Comparison of ENCODE assay signal across 16 cellular contexts in genomic region chr10:101618871-101619270, GRCh38. TPM values are rescaled to one million over a fixed set of nuclear protein-coding genes. Genes with fewer than 3 reads are reported as not detected.
DNase-seq lines count a peak whose midpoint lies in the region; ATAC-seq and TF ChIP-seq lines count a peak whose summit lies in the region.
"Had no signal": no experiment of that assay in that cellular context is flagged by ENCODE, and none has a peak within 500 bp of the region (broad histone marks: within the 10 kb centered on the region; RNA-seq: fewer than 3 reads in every experiment).

No MANE protein-coding gene starts in this region.

- whole genome bisulfite sequencing in sigmoid colon, 2 donors = 93 to 94% methylated on average over 2 of the region's 2 CpGs

- no peak overlapping the region for H3K4me3 Mint-ChIP-seq in CD4-positive, alpha-beta T cell
- no peak overlapping the region for H3K4me3 Mint-ChIP-seq in activated T-helper 17 cell treated with anti-CD3 and anti-CD28 coated beads, Interleukin-2, amount 50 U/mL, for 72 hours
- H3K4me3 Mint-ChIP-seq in natural killer cell treated with Interleukin-12 subunit alpha and Interleukin-12 subunit beta and Interleukin-15 and Interleukin-18, amount 100 ng/mL, for 72 hours = no peak overlapping the region

- H3K27ac ChIP-seq in BLaER1 treated with 17β-estradiol and CSF1 and Interleukin-3, amounts not matched to agents 10 nM and 100 nM = peak overlapping the region in 8 of 11 experiments; percentile 63 to 94 (median 84); a peak in 16 of 22 replicates
- no peak overlapping the region for H3K27ac ChIP-seq in CD4-positive, alpha-beta T cell (ENCODE audit: low read depth, low read length)
- H3K27ac ChIP-seq in sigmoid colon = no peak overlapping the region

- peaks cover 69% of the 10 kb centered on the region for H3K36me3 Mint-ChIP-seq in CD4-positive, alpha-beta T cell (ENCODE audit: low read depth)
- H3K36me3 Mint-ChIP-seq in activated T-helper 17 cell treated with anti-CD3 and anti-CD28 coated beads, Interleukin-2, amount 50 U/mL, for 72 hours (ENCODE audit: low read depth) = peaks cover 64% of the 10 kb centered on the region
- H3K36me3 Mint-ChIP-seq in natural killer cell treated with Interleukin-12 subunit alpha and Interleukin-12 subunit beta and Interleukin-15 and Interleukin-18, amount 100 ng/mL, for 72 hours = peaks cover 5% of the 10 kb centered on the region

- no peaks in the 10 kb centered on the region for H3K27me3 ChIP-seq in BLaER1 treated with 17β-estradiol and CSF1 and Interleukin-3, amounts not matched to agents 10 nM and 100 nM
- no peaks in the 10 kb centered on the region for H3K27me3 ChIP-seq in CD4-positive, alpha-beta T cell (ENCODE audit: control insufficient read depth, insufficient read depth, low read length)
- H3K27me3 ChIP-seq in sigmoid colon = no peaks in the 10 kb centered on the region
- H3K27me3 ChIP-seq: BLaER1 had no signal

- no peak for TF ChIP-seq CTCF in CD4-positive, alpha-beta T cell (IDR thresholded peaks at IDR 0.05)
- TF ChIP-seq CTCF in sigmoid colon (IDR thresholded peaks at IDR 0.05) = no peak

- peaks cover 0 to 6% (median 0%) of the 10 kb centered on the region in 11 experiments; a peak in 2 of 22 replicates for H3K9me3 ChIP-seq in BLaER1 treated with 17β-estradiol and CSF1 and Interleukin-3, amounts not matched to agents 10 nM and 100 nM (replicated peaks in 1 of 11)
- no peaks in the 10 kb centered on the region for H3K9me3 ChIP-seq in CD4-positive, alpha-beta T cell (ENCODE audit: control insufficient read depth, low read length)
- no peaks in the 10 kb centered on the region for H3K9me3 ChIP-seq in sigmoid colon
- H3K9me3 ChIP-seq: BLaER1 had no signal

- TF ChIP-seq POLR2A in sigmoid colon (IDR thresholded peaks at IDR 0.05) = no peak

- TF ChIP-seq EP300 in sigmoid colon (IDR thresholded peaks at IDR 0.05) = no peak

- no peaks in the 10 kb centered on the region for H3K27me3 Mint-ChIP-seq in CD4-positive, alpha-beta T cell
- H3K27me3 Mint-ChIP-seq in activated T-helper 17 cell treated with anti-CD3 and anti-CD28 coated beads, Interleukin-2, amount 50 U/mL, for 72 hours = no peaks in the 10 kb centered on the region
- no peaks in the 10 kb centered on the region for H3K27me3 Mint-ChIP-seq in natural killer cell treated with Interleukin-12 subunit alpha and Interleukin-12 subunit beta and Interleukin-15 and Interleukin-18, amount 100 ng/mL, for 72 hours

- no peaks in the 10 kb centered on the region for H3K4me1 Mint-ChIP-seq in CD4-positive, alpha-beta T cell (ENCODE audit: low read depth)
- no peaks in the 10 kb centered on the region for H3K4me1 Mint-ChIP-seq in activated T-helper 17 cell treated with anti-CD3 and anti-CD28 coated beads, Interleukin-2, amount 50 U/mL, for 72 hours
- H3K4me1 Mint-ChIP-seq in natural killer cell treated with Interleukin-12 subunit alpha and Interleukin-12 subunit beta and Interleukin-15 and Interleukin-18, amount 100 ng/mL, for 72 hours (ENCODE audit: low read depth in 2 of 2) = peaks cover 9 to 16% of the 10 kb centered on the region in 2 donors

- intact Hi-C loops in CD4-positive, alpha-beta T cell (cut with DNase I, micrococcal nuclease) = no loop called here
- intact Hi-C loops in sigmoid colon (cut with DNase I) = no loop called here

- peaks cover 0 to 30% (median 4%) of the 10 kb centered on the region in 11 experiments; a peak in 6 of 22 replicates for H4K20me1 ChIP-seq in BLaER1 treated with 17β-estradiol and CSF1 and Interleukin-3, amounts not matched to agents 10 nM and 100 nM

- peak overlapping the region; percentile 70 for H3K27ac Mint-ChIP-seq in CD4-positive, alpha-beta T cell
- H3K27ac Mint-ChIP-seq in activated T-helper 17 cell treated with anti-CD3 and anti-CD28 coated beads, Interleukin-2, amount 50 U/mL, for 72 hours = peak overlapping the region; percentile 46
- no peak overlapping the region for H3K27ac Mint-ChIP-seq in natural killer cell treated with Interleukin-12 subunit alpha and Interleukin-12 subunit beta and Interleukin-15 and Interleukin-18, amount 100 ng/mL, for 72 hours

- CTCF ChIA-PET in CD4-positive, alpha-beta T cell (lab: Charles Lee) = interaction anchor here (0.7 kb wide), 1 partner anchor 10 kb away, joined by 3 read pairs; no protein-coding TSS in a partner anchor

- no peak for DNase-seq in CD4-positive, alpha-beta T cell
- peak; percentile 29 for DNase-seq in sigmoid colon
- no peak for DNase-seq in NCI-H1092 (lab: John Stamatoyannopoulos, UW)
- no peak for DNase-seq in natural killer cell treated with Interleukin-12 subunit alpha and Interleukin-12 subunit beta and Interleukin-15 and Interleukin-18, amount 100 ng/mL, for 72 hours (ENCODE audit: low spot score)
- DNase-seq: Kasumi-1, NCI-H1417 treated with DMSO at 0.1 percent for 48 hours, NCI-H187, NCI-H2107, NCI-H446 treated with DMSO at 0.1 percent for 48 hours, NCI-H526 treated with DMSO at 0.1 percent for 48 hours, PC-3, Right ventricle myocardium superior had no signal

- no peak overlapping the region for H3K4me3 ChIP-seq in BLaER1 treated with 17β-estradiol and CSF1 and Interleukin-3, amounts not matched to agents 10 nM and 100 nM
- no peak overlapping the region for H3K4me3 ChIP-seq in sigmoid colon
- H3K4me3 ChIP-seq: BLaER1 had no signal

- H3K9ac ChIP-seq in BLaER1 treated with 17β-estradiol and CSF1 and Interleukin-3, amounts not matched to agents 10 nM and 100 nM = peak overlapping the region in 3 of 11 experiments; percentile 71 to 80 (median 75); a peak in 4 of 22 replicates
- H3K9ac ChIP-seq: BLaER1 had no signal

- peak overlapping the region; percentile 15 to 99 (median 81); a peak in 19 of 22 replicates for H3K4me2 ChIP-seq in BLaER1 treated with 17β-estradiol and CSF1 and Interleukin-3, amounts not matched to agents 10 nM and 100 nM

- peaks cover 19 to 50% (median 32%) of the 10 kb centered on the region in 10 experiments for H3K4me1 ChIP-seq in BLaER1 treated with 17β-estradiol and CSF1 and Interleukin-3, amounts not matched to agents 10 nM and 100 nM
- no peaks in the 10 kb centered on the region for H3K4me1 ChIP-seq in sigmoid colon

- ATAC-seq in CD4-positive, alpha-beta T cell (ENCODE audit: poor library complexity) = no peak
- no peak for ATAC-seq in activated T-helper 17 cell treated with anti-CD3 and anti-CD28 coated beads, Interleukin-2, amount 50 U/mL, for 72 hours (replicated peaks)
- no peak for ATAC-seq in natural killer cell treated with Interleukin-12 subunit alpha and Interleukin-12 subunit beta and Interleukin-15 and Interleukin-18, amount 100 ng/mL, for 72 hours
- ATAC-seq in HG02884 (IDR thresholded peaks at IDR 0.05; ENCODE audit: unreplicated experiment) = no peak
- ATAC-seq: PC-3 had no signal

- H3K36me3 ChIP-seq in BLaER1 treated with 17β-estradiol and CSF1 and Interleukin-3, amounts not matched to agents 10 nM and 100 nM = peaks cover 56 to 81% (median 70%) of the 10 kb centered on the region in 11 experiments
- peaks cover 0 to 68% (median 5%) of the 10 kb centered on the region in 4 donors for H3K36me3 ChIP-seq in sigmoid colon

- POLR2A ChIA-PET in CD4-positive, alpha-beta T cell (lab: Charles Lee) = no interaction called here

- H3K9me3 Mint-ChIP-seq in CD4-positive, alpha-beta T cell = no peaks in the 10 kb centered on the region
- no peaks in the 10 kb centered on the region for H3K9me3 Mint-ChIP-seq in activated T-helper 17 cell treated with anti-CD3 and anti-CD28 coated beads, Interleukin-2, amount 50 U/mL, for 72 hours
- H3K9me3 Mint-ChIP-seq in natural killer cell treated with Interleukin-12 subunit alpha and Interleukin-12 subunit beta and Interleukin-15 and Interleukin-18, amount 100 ng/mL, for 72 hours = no peaks in the 10 kb centered on the region

RNA-seq across cellular contexts. Expression of gene DPCD, which starts 30.8 kb away (rescaled TPM):
- total RNA-seq in CD4-positive, alpha-beta T cell = under 1 TPM; 0.31 to 0.96 TPM
- 10 to 100 TPM; 10.6 to 19.2 TPM for total RNA-seq in activated T-helper 17 cell treated with anti-CD3 and anti-CD28 coated beads, Interleukin-2, amount 50 U/mL, for 72 hours
- total RNA-seq in sigmoid colon = 10 to 100 TPM; 18.5 to 80.2 (median 40.0) TPM
- 10 to 100 TPM; 13.2 to 25.7 (median 24.9) TPM for polyA plus RNA-seq in sigmoid colon
- 10 to 100 TPM in 1 of 2 donors, 1 to 10 TPM in 1; 8.2 to 11.2 TPM for total RNA-seq in natural killer cell treated with Interleukin-12 subunit alpha and Interleukin-12 subunit beta and Interleukin-15 and Interleukin-18, amount 100 ng/mL, for 72 hours

RNA-seq across cellular contexts. Expression of gene POLL, which starts 30.8 kb away (rescaled TPM):
- total RNA-seq in CD4-positive, alpha-beta T cell = 10 to 100 TPM; 23.3 to 24.3 TPM
- 10 to 100 TPM; 26.3 to 46.8 TPM for total RNA-seq in activated T-helper 17 cell treated with anti-CD3 and anti-CD28 coated beads, Interleukin-2, amount 50 U/mL, for 72 hours
- total RNA-seq in sigmoid colon = 10 to 100 TPM; 25.3 to 39.6 (median 33.2) TPM
- 10 to 100 TPM in 2 of 3 donors, 1 to 10 TPM in 1; 9.0 to 29.4 (median 19.2) TPM for polyA plus RNA-seq in sigmoid colon
- 10 to 100 TPM; 27.6 to 37.3 TPM for total RNA-seq in natural killer cell treated with Interleukin-12 subunit alpha and Interleukin-12 subunit beta and Interleukin-15 and Interleukin-18, amount 100 ng/mL, for 72 hours

Comparison
In these comparisons a context has a peak if more than half of its experiments do, and no peak if none do; other contexts are left out.
1. H3K27ac ChIP-seq: peak in BLaER1 treated with 17β-estradiol and CSF1 and Interleukin-3, amounts not matched to agents 10 nM and 100 nM (8 of 11); none in CD4-positive, alpha-beta T cell (single experiment) and sigmoid colon (0 of 4).
2. H3K27ac Mint-ChIP-seq: peak in CD4-positive, alpha-beta T cell (single experiment) and activated T-helper 17 cell treated with anti-CD3 and anti-CD28 coated beads, Interleukin-2, amount 50 U/mL, for 72 hours (single experiment); none in natural killer cell treated with Interleukin-12 subunit alpha and Interleukin-12 subunit beta and Interleukin-15 and Interleukin-18, amount 100 ng/mL, for 72 hours (0 of 2).
3. RNA of gene DPCD, which starts 30.8 kb away (total RNA-seq): 18.5 to 80.2 TPM in sigmoid colon, 10.6 to 19.2 TPM in activated T-helper 17 cell treated with anti-CD3 and anti-CD28 coated beads, Interleukin-2, amount 50 U/mL, for 72 hours and 8.2 to 11.2 TPM in natural killer cell treated with Interleukin-12 subunit alpha and Interleukin-12 subunit beta and Interleukin-15 and Interleukin-18, amount 100 ng/mL, for 72 hours; 0.31 to 0.96 TPM in CD4-positive, alpha-beta T cell; every median in the first group is over 4 times any median in the second.